Comparison of ENCODE assay signal across 1 cellular context in the genomic region with DNA sequence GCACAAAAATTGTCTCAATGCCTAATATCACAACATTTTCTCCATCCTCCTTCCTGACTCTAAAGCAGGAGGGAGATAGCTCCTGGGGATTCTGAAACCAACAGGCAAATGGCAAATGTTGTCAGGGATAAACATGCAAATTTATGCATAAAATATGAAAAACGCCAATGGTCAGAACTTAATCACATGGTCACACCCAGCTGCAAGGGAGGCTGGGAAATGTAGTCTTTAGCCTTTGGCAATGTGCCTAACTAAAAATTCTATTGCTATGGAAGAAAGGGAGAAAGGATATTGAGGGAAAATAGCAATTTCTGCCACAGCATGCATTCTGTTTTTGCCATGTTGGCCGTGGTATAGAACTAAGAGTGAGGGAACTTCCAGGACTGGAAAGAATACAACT.
TF ChIP-seq lines count a peak whose summit lies in the region.

No MANE protein-coding gene starts in this region.

TF ChIP-seq in HepG2, 621 proteins besides CTCF, POLR2A, EP300 and RAD21:
- TF ChIP-seq SRSF4 (IDR thresholded peaks at IDR 0.05; ENCODE audit: low read depth, low read length, poor library complexity, severe bottlenecking): no peak
- TF ChIP-seq ZNF143 (CRISPR knock-in tag; IDR thresholded peaks at IDR 0.05): peak; percentile 77
- TF ChIP-seq AKAP8 (CRISPR knock-in tag; IDR thresholded peaks at IDR 0.05): no peak
- peak; percentile 26; the same call in 1 of the 2 replicates for TF ChIP-seq HCFC1 (IDR thresholded peaks at IDR 0.05; ENCODE audit: low read depth, low read length)
- peak; percentile 93 for TF ChIP-seq THAP11 (CRISPR knock-in tag; IDR thresholded peaks at IDR 0.05)
